11 cellular contexts compared by ENCODE assay signal in genomic region chr3:172511783-172512357, GRCh38. TPM values are rescaled to one million over a fixed set of nuclear protein-coding genes. Genes with fewer than 3 reads are reported as not detected.
DNase-seq lines count a peak whose midpoint lies in the region; ATAC-seq and TF ChIP-seq lines count a peak whose summit lies in the region.
"Had no signal": no experiment of that assay in that cellular context is flagged by ENCODE, and none has a peak within 500 bp of the region (broad histone marks: within the 10 kb centered on the region; RNA-seq: fewer than 3 reads in every experiment).

No MANE protein-coding gene starts in this region.

- H3K4me3 ChIP-seq in left ventricle myocardium inferior (no peak overlapping the region), thymus (ENCODE audit: low read length) (no peak overlapping the region)
- H3K4me3 ChIP-seq: thyroid gland had no signal

- H3K27me3 ChIP-seq in left ventricle myocardium inferior (ENCODE audit: low read depth): no peaks in the 10 kb centered on the region
- H3K27me3 ChIP-seq in thymus (ENCODE audit: control insufficient read depth, insufficient read depth): no peaks in the 10 kb centered on the region
- H3K27me3 ChIP-seq: thyroid gland had no signal

- peak overlapping the region; percentile 91 for H3K4me3 Mint-ChIP-seq in activated T-helper 17 cell treated with anti-CD3 and anti-CD28 coated beads, Interleukin-2, amount 50 U/mL, for 72 hours

- H3K4me1 Mint-ChIP-seq in activated T-helper 17 cell treated with anti-CD3 and anti-CD28 coated beads, Interleukin-2, amount 50 U/mL, for 72 hours: peaks cover 57% of the 10 kb centered on the region

- WGBS in thymus: 36% methylated on average over 3 of the region's 3 CpGs

- H3K27ac ChIP-seq in left ventricle myocardium inferior (replicated peaks) (peak overlapping the region; percentile 86), thymus (ENCODE audit: low read depth) (peak overlapping the region; percentile 32)
- H3K27ac ChIP-seq: epithelial cell of prostate had no signal

- no peak for TF ChIP-seq CTCF in left ventricle myocardium inferior (IDR thresholded peaks at IDR 0.05; ENCODE audit: borderline replicate concordance)

- H3K36me3 Mint-ChIP-seq in activated T-helper 17 cell treated with anti-CD3 and anti-CD28 coated beads, Interleukin-2, amount 50 U/mL, for 72 hours (ENCODE audit: low read depth): peaks cover 94% of the 10 kb centered on the region

- H3K4me1 ChIP-seq in left ventricle myocardium inferior: peaks cover 51% of the 10 kb centered on the region
- peaks cover 12% of the 10 kb centered on the region for H3K4me1 ChIP-seq in thymus (ENCODE audit: control insufficient read depth, insufficient read depth, low read length)

- no peaks in the 10 kb centered on the region for H3K9me3 Mint-ChIP-seq in activated T-helper 17 cell treated with anti-CD3 and anti-CD28 coated beads, Interleukin-2, amount 50 U/mL, for 72 hours

- intact Hi-C loops in left ventricle myocardium inferior (cut with micrococcal nuclease) (no loop called here), left cardiac atrium (cut with DNase I) (loop anchor here in 1 of 2 donors (10.0 kb wide), 1 partner anchor 83 kb away; no protein-coding TSS in a partner anchor), left ventricle myocardium superior (cut with micrococcal nuclease) (loop anchor here (10.0 kb wide), 1 partner anchor 83 kb away; no protein-coding TSS in a partner anchor)

- H3K36me3 ChIP-seq in left ventricle myocardium inferior: peaks cover 49% of the 10 kb centered on the region
- H3K36me3 ChIP-seq in thymus (ENCODE audit: control insufficient read depth, insufficient read depth): peaks cover 3% of the 10 kb centered on the region

- ATAC-seq in left cardiac atrium (no peak), HG03039 (IDR thresholded peaks at IDR 0.05; ENCODE audit: unreplicated experiment) (peak; percentile 35), left ventricle myocardium superior (no peak)
- peak; percentile 71 for ATAC-seq in activated T-helper 17 cell treated with anti-CD3 and anti-CD28 coated beads, Interleukin-2, amount 50 U/mL, for 72 hours (replicated peaks)

- H3K9me3 ChIP-seq in left ventricle myocardium inferior (replicated peaks): no peaks in the 10 kb centered on the region
- H3K9me3 ChIP-seq in thymus (ENCODE audit: control insufficient read depth): no peaks in the 10 kb centered on the region
- H3K9me3 ChIP-seq: thyroid gland had no signal

- H3K27ac Mint-ChIP-seq in activated T-helper 17 cell treated with anti-CD3 and anti-CD28 coated beads, Interleukin-2, amount 50 U/mL, for 72 hours: peak overlapping the region; percentile 82

- no peaks in the 10 kb centered on the region for H3K27me3 Mint-ChIP-seq in activated T-helper 17 cell treated with anti-CD3 and anti-CD28 coated beads, Interleukin-2, amount 50 U/mL, for 72 hours

- DNase-seq in left ventricle myocardium inferior (no peak), left cardiac atrium (no peak), middle frontal gyrus (ENCODE audit: extremely low spot score, low spot score) (no peak), NCI-H1436 treated with DMSO at 0.1 percent for 48 hours (lab: John Stamatoyannopoulos, UW) (no peak), left ventricle myocardium superior (no peak)
- DNase-seq: occipital lobe had no signal

RNA-seq across cellular contexts. Expression of gene TNFSF10, which starts 11.4 kb away (rescaled TPM):
- total RNA-seq in left ventricle myocardium inferior (12.6 TPM), left cardiac atrium (10 to 100 TPM; 12.7 to 18.6 TPM), left ventricle myocardium superior (18.8 TPM)
- total RNA-seq in activated T-helper 17 cell treated with anti-CD3 and anti-CD28 coated beads, Interleukin-2, amount 50 U/mL, for 72 hours: 10 to 100 TPM; 33.6 to 36.1 TPM
- polyA plus RNA-seq in thymus: 38.4 TPM

Comparison
In these comparisons a context has a peak if more than half of its experiments do, and no peak if none do; other contexts are left out.
1. ATAC-seq: peak in HG03039 (single experiment) and activated T-helper 17 cell treated with anti-CD3 and anti-CD28 coated beads, Interleukin-2, amount 50 U/mL, for 72 hours (single experiment); none in left cardiac atrium (0 of 2) and left ventricle myocardium superior (single experiment).